ENCODE assay signal across 8 cellular contexts in genomic region chr11:76919887-76920746, GRCh38. TPM values are rescaled to one million over a fixed set of nuclear protein-coding genes. Genes with fewer than 3 reads are reported as not detected.
DNase-seq lines count a peak whose midpoint lies in the region; ATAC-seq and TF ChIP-seq lines count a peak whose summit lies in the region.

No MANE protein-coding gene starts in this region.

- DNase-seq in ELF-1 (ENCODE audit: low read depth, low spot score): peak; percentile 81
- DNase-seq in NCI-H2196 (lab: John Stamatoyannopoulos, UW; ENCODE audit: unreplicated experiment): peak; percentile 95
- DNase-seq in T47D (ENCODE audit: low read depth in 1 of 2, low spot score in 1 of 2): peak; percentile 61 to 93
- DNase-seq in iPS-NIHi7 (ENCODE audit: extremely low spot score): peak; percentile 81
- DNase-seq in smooth muscle cell (lab: John Stamatoyannopoulos, UW; ENCODE audit: unreplicated experiment): no peak
- no peak for DNase-seq in cortex of kidney (lab: John Stamatoyannopoulos, UW)

- H3K27me3 ChIP-seq in smooth muscle cell (ENCODE audit: low read depth): no peaks in the 10 kb centered on the region

- H2AFZ ChIP-seq in smooth muscle cell (ENCODE audit: low read depth): no peak overlapping the region

- TF ChIP-seq CTCF in VCaP (conservative IDR thresholded peaks at IDR 0.05) (peak; percentile 98), smooth muscle cell (IDR thresholded peaks at IDR 0.05; ENCODE audit: borderline replicate concordance, insufficient read depth, poor library complexity, severe bottlenecking) (peak; percentile 87)

- 41% methylated on average over 7 of the region's 7 CpGs for WGBS in smooth muscle cell (ENCODE audit: low lambda C conversion rate)

- H3K27ac ChIP-seq in VCaP (peak overlapping the region; percentile 80), smooth muscle cell (ENCODE audit: low read depth) (no peak overlapping the region)

- no peaks in the 10 kb centered on the region for H3K4me1 ChIP-seq in smooth muscle cell (ENCODE audit: low read depth)

- no peaks in the 10 kb centered on the region for H3K36me3 ChIP-seq in smooth muscle cell (ENCODE audit: low read depth)

- peaks cover 5% of the 10 kb centered on the region for H4K20me1 ChIP-seq in smooth muscle cell (ENCODE audit: low read depth)

- H3K4me3 ChIP-seq in smooth muscle cell: no peak overlapping the region

- H3K9me3 ChIP-seq in smooth muscle cell (replicated peaks; ENCODE audit: low read depth): no peaks in the 10 kb centered on the region

- peak overlapping the region; percentile 69 for H3K4me2 ChIP-seq in smooth muscle cell

- no peaks in the 10 kb centered on the region for H3K79me2 ChIP-seq in smooth muscle cell (ENCODE audit: low read depth)

- in situ Hi-C loops in T47D (cut with HindIII; ENCODE audit: low pct_unique_long_range_greater_than_20kb, low sequenced_read_pairs): no loop called here

- no peaks in the 10 kb centered on the region for H3F3A ChIP-seq in smooth muscle cell (ENCODE audit: low read depth)

- peak; percentile 59 for ATAC-seq in HG02938 (IDR thresholded peaks at IDR 0.05; ENCODE audit: unreplicated experiment)

- no peak overlapping the region for H3K9ac ChIP-seq in smooth muscle cell (ENCODE audit: low read depth)

RNA-seq across cellular contexts. Expression of gene ACER3, which starts 59.4 kb away (rescaled TPM):
- total RNA-seq in smooth muscle cell: 16.8 and 25.7 TPM in 2 replicates
- polyA plus RNA-seq in smooth muscle cell: 6.8 and 14.0 TPM in 2 replicates

Comparison
In these comparisons a context has a peak if more than half of its experiments do, and no peak if none do; other contexts are left out.
1. DNase-seq: peak in ELF-1 (single experiment), NCI-H2196 (single experiment), T47D (2 of 2) and iPS-NIHi7 (single experiment); none in smooth muscle cell (single experiment) and cortex of kidney (single experiment).